ENCODE assay signal across 18 cellular contexts in genomic region chr5:111996574-111996973, GRCh38.
"Had no signal": no experiment of that assay in that cellular context is flagged by ENCODE, and none has a peak within 500 bp of the region (broad histone marks: within the 10 kb centered on the region; RNA-seq: fewer than 3 reads in every experiment).

No MANE protein-coding gene starts in this region.

- H3K9me3 Mint-ChIP-seq: activated B cell treated with CpG ODN at 0.5 μM for 24 hours had no signal

- ATAC-seq: left colon; lower lobe of right lung; natural killer cell treated with Interleukin-12 subunit alpha and Interleukin-12 subunit beta and Interleukin-15 and Interleukin-18, amount 100 ng/mL, for 72 hours; stimulated activated naive CD8-positive, alpha-beta T cell treated with anti-CD3 and anti-CD28 coated beads, Interleukin-15, Interleukin-2, amounts not matched to agents 100 U/mL and 50 U/mL, for 24 hours had no signal

- DNase-seq: activated B cell treated with CpG ODN at 0.5 μM for 24 hours; activated CD4-positive, alpha-beta memory T cell treated with anti-CD3 and anti-CD28 coated beads for 36 hours; activated CD4-positive, alpha-beta T cell treated with anti-CD3 and anti-CD28 coated beads for 4 hours; activated T-cell treated with anti-CD3 and anti-CD28 coated beads for 4 hours; amniotic stem cell; endodermal cell; foreskin keratinocyte; islet precursor cell; left colon; lower lobe of right lung; occipital lobe; stimulated activated naive CD8-positive, alpha-beta T cell treated with anti-CD3 and anti-CD28 coated beads, Interleukin-15, Interleukin-2, amounts not matched to agents 100 U/mL and 50 U/mL, for 24 hours; substantia nigra; tibial artery had no signal

- H3K27me3 Mint-ChIP-seq: activated CD4-positive, alpha-beta memory T cell treated with anti-CD3 and anti-CD28 coated beads for 36 hours; progenitor cell of endocrine pancreas had no signal

- H3K4me3 ChIP-seq: hepatocyte, lower lobe of right lung, tibial artery had no signal

- H3K27me3 ChIP-seq: foreskin keratinocyte, hepatocyte, tibial artery had no signal

- H3K4me1 ChIP-seq: lower lobe of right lung, tibial artery had no signal

- H3K79me2 ChIP-seq: hepatocyte had no signal

- H3K9me3 ChIP-seq: lower lobe of right lung, tibial artery had no signal

- H3K36me3 Mint-ChIP-seq: activated CD4-positive, alpha-beta memory T cell treated with anti-CD3 and anti-CD28 coated beads for 36 hours; activated naive CD8-positive, alpha-beta T cell; natural killer cell treated with Interleukin-12 subunit alpha and Interleukin-12 subunit beta and Interleukin-15 and Interleukin-18, amount 100 ng/mL, for 72 hours had no signal

- H3K4me1 Mint-ChIP-seq: activated B cell treated with CpG ODN at 0.5 μM for 24 hours, endodermal cell had no signal

- H3K27ac ChIP-seq: hepatocyte, lower lobe of right lung, tibial artery had no signal

- H2AFZ ChIP-seq: hepatocyte had no signal

- H3K4me3 Mint-ChIP-seq: activated B cell treated with CpG ODN at 0.5 μM for 24 hours; activated CD4-positive, alpha-beta memory T cell treated with anti-CD3 and anti-CD28 coated beads for 36 hours; activated naive CD8-positive, alpha-beta T cell; endodermal cell; natural killer cell treated with Interleukin-12 subunit alpha and Interleukin-12 subunit beta and Interleukin-15 and Interleukin-18, amount 100 ng/mL, for 72 hours had no signal

- H3K4me2 ChIP-seq: hepatocyte had no signal

- H3K36me3 ChIP-seq: lower lobe of right lung, tibial artery had no signal

- H3K27ac Mint-ChIP-seq: activated B cell treated with CpG ODN at 0.5 μM for 24 hours; activated CD4-positive, alpha-beta memory T cell treated with anti-CD3 and anti-CD28 coated beads for 36 hours; activated naive CD8-positive, alpha-beta T cell; endodermal cell; natural killer cell treated with Interleukin-12 subunit alpha and Interleukin-12 subunit beta and Interleukin-15 and Interleukin-18, amount 100 ng/mL, for 72 hours; progenitor cell of endocrine pancreas had no signal
